Comparison of ENCODE assay signal across 17 cellular contexts in genomic region chr20:18672826-18673225, GRCh38.
"Had no signal": no experiment of that assay in that cellular context is flagged by ENCODE, and none has a peak within 500 bp of the region (broad histone marks: within the 10 kb centered on the region; RNA-seq: fewer than 3 reads in every experiment).

No MANE protein-coding gene starts in this region.

- H3K9me3 ChIP-seq: gastrocnemius medialis, heart left ventricle, left lung, thoracic aorta, upper lobe of right lung had no signal

- H3K36me3 ChIP-seq: gastrocnemius medialis, heart left ventricle, left lung, thoracic aorta, upper lobe of right lung had no signal

- H3K27ac Mint-ChIP-seq: activated naive CD4-positive, alpha-beta T cell treated with anti-CD3 and anti-CD28 coated beads, Interleukin-2, amount 50 U/mL, for 24 hours; activated T-cell treated with anti-CD3 and anti-CD28 coated beads, Interleukin-2, amount 50 U/mL, for 72 hours; stimulated activated naive B cell treated with anti-CD40 and anti-IgM and Interleukin-4, amounts not matched to agents 10 μg/mL and 1 μg/mL and 100 μg/mL, for 72 hours had no signal

- H3K4me1 ChIP-seq: gastrocnemius medialis, heart left ventricle, left lung, upper lobe of right lung had no signal

- DNase-seq: activated CD4-positive, alpha-beta T cell treated with anti-CD3 and anti-CD28 coated beads, Interleukin-2, amount 50 U/mL, for 1 hour; activated CD8-positive, alpha-beta memory T cell treated with anti-CD3 and anti-CD28 coated beads for 24 hours; activated gamma-delta T cell; activated T-cell treated with anti-CD3 and anti-CD28 coated beads, Interleukin-2, amount 50 U/mL, for 72 hours; cerebellar nuclear complex; cortex of kidney; effector CD4-positive, alpha-beta T cell; gastrocnemius medialis; heart left ventricle; left lung; midbrain; retina; stimulated activated naive B cell treated with anti-CD40 and anti-IgM and Interleukin-4, amounts not matched to agents 10 μg/mL and 1 μg/mL and 100 μg/mL, for 72 hours; upper lobe of right lung had no signal

- H3K9me3 Mint-ChIP-seq: activated naive CD4-positive, alpha-beta T cell treated with anti-CD3 and anti-CD28 coated beads, Interleukin-2, amount 50 U/mL, for 24 hours; activated T-cell treated with anti-CD3 and anti-CD28 coated beads, Interleukin-2, amount 50 U/mL, for 72 hours; neural crest cell; stimulated activated naive B cell treated with anti-CD40 and anti-IgM and Interleukin-4, amounts not matched to agents 10 μg/mL and 1 μg/mL and 100 μg/mL, for 72 hours had no signal

- H3K27me3 Mint-ChIP-seq: activated naive CD4-positive, alpha-beta T cell treated with anti-CD3 and anti-CD28 coated beads, Interleukin-2, amount 50 U/mL, for 24 hours; stimulated activated naive B cell treated with anti-CD40 and anti-IgM and Interleukin-4, amounts not matched to agents 10 μg/mL and 1 μg/mL and 100 μg/mL, for 72 hours had no signal

- H3K4me3 Mint-ChIP-seq: activated naive CD4-positive, alpha-beta T cell treated with anti-CD3 and anti-CD28 coated beads, Interleukin-2, amount 50 U/mL, for 24 hours; activated T-cell treated with anti-CD3 and anti-CD28 coated beads, Interleukin-2, amount 50 U/mL, for 72 hours; neural crest cell; stimulated activated naive B cell treated with anti-CD40 and anti-IgM and Interleukin-4, amounts not matched to agents 10 μg/mL and 1 μg/mL and 100 μg/mL, for 72 hours had no signal

- H3K4me3 ChIP-seq: gastrocnemius medialis, heart left ventricle, left lung, thoracic aorta, upper lobe of right lung had no signal

- H3K4me1 Mint-ChIP-seq: activated naive CD4-positive, alpha-beta T cell treated with anti-CD3 and anti-CD28 coated beads, Interleukin-2, amount 50 U/mL, for 24 hours had no signal

- H3K27me3 ChIP-seq: gastrocnemius medialis, heart left ventricle, left lung, upper lobe of right lung had no signal
